Comparison of ENCODE assay signal across 9 cellular contexts in the genomic region with DNA sequence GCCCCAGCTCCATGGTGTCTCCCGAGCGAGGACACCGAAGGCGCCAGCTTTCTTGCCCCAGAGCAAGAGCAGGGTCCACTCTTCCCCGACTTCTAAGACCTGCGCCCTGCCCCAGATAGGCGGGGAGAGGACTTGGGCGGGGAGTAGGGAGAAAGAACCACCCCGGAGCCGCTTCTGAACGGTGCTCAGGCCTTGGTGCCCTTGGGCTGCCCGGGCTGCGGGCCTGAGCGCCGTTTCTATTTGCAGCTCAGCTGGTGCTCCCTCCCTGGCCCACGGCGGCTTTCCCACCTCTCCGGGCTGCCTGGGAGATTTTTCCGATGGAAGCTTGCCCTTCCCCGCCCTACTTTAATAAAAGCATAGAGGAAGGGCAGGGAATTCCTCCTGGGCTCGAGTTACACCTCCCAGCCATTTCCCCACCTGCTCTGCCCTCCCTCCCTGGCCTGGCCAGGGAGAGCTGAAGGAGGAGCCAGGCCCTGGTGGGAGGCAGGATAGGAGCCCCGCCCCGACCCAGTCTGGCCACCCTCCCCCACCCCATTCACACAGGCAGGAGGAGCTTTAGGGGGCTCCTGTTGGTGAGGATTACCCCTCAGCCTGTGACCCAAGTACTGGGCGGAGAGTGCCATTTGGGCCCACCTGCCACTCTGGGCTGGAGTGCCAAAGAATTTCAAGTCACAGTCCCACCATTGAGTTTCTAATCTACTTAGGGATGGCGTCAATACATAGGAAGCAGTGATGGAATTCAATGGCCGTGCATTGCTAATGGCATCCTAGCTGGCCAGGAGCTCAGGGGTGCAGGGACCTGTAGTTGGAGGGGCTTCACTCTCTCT. TPM values are rescaled to one million over a fixed set of nuclear protein-coding genes. Genes with fewer than 3 reads are reported as not detected.
DNase-seq lines count a peak whose midpoint lies in the region; ATAC-seq and TF ChIP-seq lines count a peak whose summit lies in the region.
"Had no signal": no experiment of that assay in that cellular context is flagged by ENCODE, and none has a peak within 500 bp of the region (broad histone marks: within the 10 kb centered on the region; RNA-seq: fewer than 3 reads in every experiment).

No MANE protein-coding gene starts in this region.

- no peaks in the 10 kb centered on the region for H3K9me3 Mint-ChIP-seq in activated CD4-positive, alpha-beta memory T cell treated with anti-CD3 and anti-CD28 coated beads, Interleukin-2, amount 10 ng/mL, durations not matched to agents 7 days and 5 days

- H3K4me3 ChIP-seq in GM23248 (peak overlapping the region; percentile 43), heart right ventricle (peak overlapping the region; percentile 60 to 95 (median 89))

- H3K9ac ChIP-seq in GM23248, result no peak overlapping the region
- H3K9ac ChIP-seq: KMS-11 had no signal

- no peaks in the 10 kb centered on the region for H3K9me3 ChIP-seq in GM23248 (ENCODE audit: low read depth)
- no peaks in the 10 kb centered on the region for H3K9me3 ChIP-seq in T-helper 17 cell (ENCODE audit: control insufficient read depth, low read length, poor library complexity, severe bottlenecking)
- H3K9me3 ChIP-seq in heart right ventricle, result no peaks in the 10 kb centered on the region

- intact Hi-C loops in heart right ventricle (cut with DNase I), result loop anchor here in 6 of 10 donors (2.0 to 10.0 kb wide), 4 partner anchors 53 to 167 kb away; a partner anchor contains a TSS

- no peaks in the 10 kb centered on the region for H3K36me3 Mint-ChIP-seq in T-helper 17 cell (ENCODE audit: low read depth)
- H3K36me3 Mint-ChIP-seq in activated CD4-positive, alpha-beta memory T cell treated with anti-CD3 and anti-CD28 coated beads, Interleukin-2, amount 10 ng/mL, durations not matched to agents 7 days and 5 days (ENCODE audit: low read depth), result no peaks in the 10 kb centered on the region

- TF ChIP-seq CTCF in heart right ventricle (IDR thresholded peaks at IDR 0.05), result no peak

- ATAC-seq in T-helper 17 cell (no peak), heart right ventricle (peak; percentile 30 to 77 (median 64)), HG02885 (IDR thresholded peaks at IDR 0.05; ENCODE audit: poor library complexity, unreplicated experiment) (no peak)

- peak; percentile 43 for DNase-seq in GM23248
- no peak for DNase-seq in T-helper 17 cell
- peak; percentile 68 to 72 for DNase-seq in heart right ventricle
- peak; percentile 36 for DNase-seq in renal cortical epithelial cell (ENCODE audit: low read depth)
- DNase-seq in NCI-H774 (lab: John Stamatoyannopoulos, UW), result no peak
- DNase-seq in stimulated activated naive CD4-positive, alpha-beta T cell treated with Interleukin-2 at 50 U/mL for 16 hours (lab: John Stamatoyannopoulos, UW), result no peak
- DNase-seq in activated CD4-positive, alpha-beta memory T cell treated with anti-CD3 and anti-CD28 coated beads, Interleukin-2, amount 10 ng/mL, durations not matched to agents 7 days and 5 days, result no peak

- H3K36me3 ChIP-seq in GM23248 (ENCODE audit: low read depth), result no peaks in the 10 kb centered on the region
- peaks cover 0 to 6% (median 0%) of the 10 kb centered on the region in 9 donors for H3K36me3 ChIP-seq in heart right ventricle

- H3K27me3 ChIP-seq in GM23248 (replicated peaks; ENCODE audit: insufficient read depth) (no peaks in the 10 kb centered on the region; the same call in 1 of the 2 replicates), heart right ventricle (peaks cover 0 to 43% (median 0%) of the 10 kb centered on the region in 7 donors)

- H3K4me1 ChIP-seq in GM23248 (ENCODE audit: insufficient read depth), result peaks cover 6% of the 10 kb centered on the region
- peaks cover 37 to 93% (median 83%) of the 10 kb centered on the region in 9 donors for H3K4me1 ChIP-seq in heart right ventricle

- H3K4me2 ChIP-seq in GM23248 (ENCODE audit: unreplicated experiment), result peak overlapping the region; percentile 55
- H3K4me2 ChIP-seq: KMS-11 had no signal

- CTCF ChIA-PET in activated CD4-positive, alpha-beta memory T cell treated with anti-CD3 and anti-CD28 coated beads, Interleukin-2, amount 10 ng/mL, durations not matched to agents 7 days and 5 days (lab: Charles Lee), result interaction anchor here (1.1 kb wide), 1 partner anchor 94 kb away, joined by 3 read pairs; no protein-coding TSS in a partner anchor

- no peaks in the 10 kb centered on the region for H3K27me3 Mint-ChIP-seq in T-helper 17 cell
- peaks cover 23% of the 10 kb centered on the region for H3K27me3 Mint-ChIP-seq in activated CD4-positive, alpha-beta memory T cell treated with anti-CD3 and anti-CD28 coated beads, Interleukin-2, amount 10 ng/mL, durations not matched to agents 7 days and 5 days

- H3K4me1 Mint-ChIP-seq in T-helper 17 cell, result peaks cover 9% of the 10 kb centered on the region
- H3K4me1 Mint-ChIP-seq in activated CD4-positive, alpha-beta memory T cell treated with anti-CD3 and anti-CD28 coated beads, Interleukin-2, amount 10 ng/mL, durations not matched to agents 7 days and 5 days, result peaks cover 13% of the 10 kb centered on the region

- in situ Hi-C loops in GM23248 (cut with MboI), result loop anchor here (10.0 kb wide), 1 partner anchor 287 kb away; no protein-coding TSS in a partner anchor

- 17 to 18% methylated on average over 21 to 26 of the region's 26 CpGs for WGBS in GM23248 (ENCODE audit: low coverage in 1 of 2, low lambda C conversion rate in 2 of 2, missing lambda C conversion rate in 2 of 2), 2 experiments
- WGBS in heart right ventricle, 2 donors, result 9 to 11% methylated on average over 24 to 26 of the region's 26 CpGs

- POLR2A ChIA-PET in activated CD4-positive, alpha-beta memory T cell treated with anti-CD3 and anti-CD28 coated beads, Interleukin-2, amount 10 ng/mL, durations not matched to agents 7 days and 5 days (lab: Charles Lee), result no interaction called here

- H2AFZ ChIP-seq in GM23248, result peak overlapping the region; percentile 57; the same call in 1 of the 2 replicates

- H3F3A ChIP-seq in GM23248 (ENCODE audit: insufficient read depth), result no peaks in the 10 kb centered on the region

- H3K27ac Mint-ChIP-seq in T-helper 17 cell, result no peak overlapping the region
- H3K27ac Mint-ChIP-seq in activated CD4-positive, alpha-beta memory T cell treated with anti-CD3 and anti-CD28 coated beads, Interleukin-2, amount 10 ng/mL, durations not matched to agents 7 days and 5 days, result no peak overlapping the region

- H3K9me2 ChIP-seq in GM23248 (ENCODE audit: insufficient read depth), result no peaks in the 10 kb centered on the region

- H3K4me3 Mint-ChIP-seq in T-helper 17 cell, result peak overlapping the region; percentile 61
- no peak overlapping the region for H3K4me3 Mint-ChIP-seq in activated CD4-positive, alpha-beta memory T cell treated with anti-CD3 and anti-CD28 coated beads, Interleukin-2, amount 10 ng/mL, durations not matched to agents 7 days and 5 days

- H4K20me1 ChIP-seq in GM23248 (ENCODE audit: insufficient read depth), result no peaks in the 10 kb centered on the region

- H3K27ac ChIP-seq in GM23248 (no peak overlapping the region), heart right ventricle (peak overlapping the region; percentile 72 to 99 (median 94))
- H3K27ac ChIP-seq: KMS-11 had no signal

- no peaks in the 10 kb centered on the region for H3K79me2 ChIP-seq in GM23248 (ENCODE audit: insufficient read depth)

RNA-seq across cellular contexts. Expression of a gene that starts 2.0 kb away (rescaled TPM):
- total RNA-seq in GM23248 (2014; rRNA removed; shearing (Covaris generic)), result 1.4 and 1.6 TPM in 2 replicates
- 0.39 and 0.45 TPM in 2 replicates for polyA plus RNA-seq in GM23248 (2016; fragmentation: Nextera tagmentation; extraction: Ambion mirVana)
- total RNA-seq in T-helper 17 cell, result 1 to 10 TPM in 1 of 2 donors, under 1 TPM in 1; 0.40 to 1.5 TPM
- 10 to 100 TPM; 38.2 to 88.4 (median 59.3) TPM for total RNA-seq in heart right ventricle
- polyA plus RNA-seq in heart right ventricle, result 10 to 100 TPM; 24.4 to 31.4 TPM
- 68.6 and 72.1 TPM in 2 replicates for total RNA-seq in renal cortical epithelial cell
- 1 to 10 TPM in 1 of 2 experiments, under 1 TPM in 1; 0.68 to 1.1 TPM for total RNA-seq in activated CD4-positive, alpha-beta memory T cell treated with anti-CD3 and anti-CD28 coated beads, Interleukin-2, amount 10 ng/mL, durations not matched to agents 7 days and 5 days

RNA-seq across cellular contexts. Expression of a gene that starts 26.3 kb away (rescaled TPM):
- total RNA-seq in GM23248 (2014; rRNA removed; shearing (Covaris generic)), result 7.6 and 19.7 TPM in 2 replicates
- polyA plus RNA-seq in GM23248 (2016; fragmentation: Nextera tagmentation; extraction: Ambion mirVana), result 48.4 and 48.6 TPM in 2 replicates
- 10 to 100 TPM; 34.1 to 35.7 TPM for total RNA-seq in T-helper 17 cell
- 10 to 100 TPM; 21.1 to 39.2 (median 31.5) TPM for total RNA-seq in heart right ventricle
- 10 to 100 TPM; 23.6 to 44.3 TPM for polyA plus RNA-seq in heart right ventricle
- total RNA-seq in renal cortical epithelial cell, result 79.5 and 261 TPM in 2 replicates
- 10 to 100 TPM; 48.4 to 54.2 TPM for total RNA-seq in activated CD4-positive, alpha-beta memory T cell treated with anti-CD3 and anti-CD28 coated beads, Interleukin-2, amount 10 ng/mL, durations not matched to agents 7 days and 5 days

RNA-seq across cellular contexts. Expression of a gene that starts 27.1 kb away (rescaled TPM):
- 0.63 and 8.2 TPM in 2 replicates for total RNA-seq in GM23248 (2014; rRNA removed; shearing (Covaris generic))
- 4.6 and 4.9 TPM in 2 replicates for polyA plus RNA-seq in GM23248 (2016; fragmentation: Nextera tagmentation; extraction: Ambion mirVana)
- 10 to 100 TPM; 11.8 to 12.5 TPM for total RNA-seq in T-helper 17 cell
- total RNA-seq in heart right ventricle, result 10 to 100 TPM in 1 of 10 donors, 1 to 10 TPM in 9; 5.0 to 11.3 (median 7.5) TPM
- polyA plus RNA-seq in heart right ventricle, result 1 to 10 TPM; 3.5 to 4.3 TPM
- total RNA-seq in renal cortical epithelial cell, result 3.8 and 30.2 TPM in 2 replicates
- total RNA-seq in activated CD4-positive, alpha-beta memory T cell treated with anti-CD3 and anti-CD28 coated beads, Interleukin-2, amount 10 ng/mL, durations not matched to agents 7 days and 5 days, result 10 to 100 TPM; 19.8 to 20.2 TPM

RNA-seq across cellular contexts. Expression of a gene that starts 56.6 kb away (rescaled TPM):
- total RNA-seq in GM23248 (2014; rRNA removed; shearing (Covaris generic)), result not detected in 2 replicates
- polyA plus RNA-seq in GM23248 (2016; fragmentation: Nextera tagmentation; extraction: Ambion mirVana), result not detected in 2 replicates
- total RNA-seq in T-helper 17 cell, result not detected
- total RNA-seq in heart right ventricle, result not detected
- polyA plus RNA-seq in heart right ventricle, result not detected
- 0.35 and 0.60 TPM in 2 replicates for total RNA-seq in renal cortical epithelial cell
- total RNA-seq in activated CD4-positive, alpha-beta memory T cell treated with anti-CD3 and anti-CD28 coated beads, Interleukin-2, amount 10 ng/mL, durations not matched to agents 7 days and 5 days, result not detected

Comparison
In these comparisons a context has a peak if more than half of its experiments do, and no peak if none do; other contexts are left out.
1. DNase-seq: peak in GM23248 (single experiment), heart right ventricle (2 of 2) and renal cortical epithelial cell (single experiment); none in T-helper 17 cell (0 of 3), NCI-H774 (single experiment), stimulated activated naive CD4-positive, alpha-beta T cell treated with Interleukin-2 at 50 U/mL for 16 hours (single experiment) and activated CD4-positive, alpha-beta memory T cell treated with anti-CD3 and anti-CD28 coated beads, Interleukin-2, amount 10 ng/mL, durations not matched to agents 7 days and 5 days (single experiment).
2. ATAC-seq: peak in heart right ventricle (8 of 8); none in T-helper 17 cell (single experiment) and HG02885 (single experiment).
3. RNA of a gene that starts 2.0 kb away (total RNA-seq): 68.6 to 72.1 TPM in renal cortical epithelial cell and 38.2 to 88.4 TPM in heart right ventricle; 0.40 to 1.5 TPM in T-helper 17 cell, 1.4 to 1.6 TPM in GM23248 and 0.68 to 1.1 TPM in activated CD4-positive, alpha-beta memory T cell treated with anti-CD3 and anti-CD28 coated beads, Interleukin-2, amount 10 ng/mL, durations not matched to agents 7 days and 5 days; every median in the first group is over 10 times any median in the second.